19 cellular contexts compared by ENCODE assay signal in the genomic region with DNA sequence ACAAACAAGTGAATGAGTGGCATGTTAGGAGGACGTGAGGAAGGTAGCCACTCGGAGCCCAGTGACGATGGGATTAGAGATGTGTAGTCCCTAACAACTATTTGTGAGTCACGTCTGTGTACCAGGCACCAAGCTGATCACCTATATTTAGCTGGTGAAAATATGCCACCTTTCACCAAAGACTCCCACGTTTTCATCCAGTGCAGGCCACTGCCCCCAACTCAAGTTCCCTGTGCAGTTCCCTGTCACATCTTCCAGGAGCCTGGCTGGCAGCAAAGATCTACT.
DNase-seq lines count a peak whose midpoint lies in the region; ATAC-seq, FAIRE-seq and TF ChIP-seq lines count a peak whose summit lies in the region.
"Had no signal": no experiment of that assay in that cellular context is flagged by ENCODE, and none has a peak within 500 bp of the region (broad histone marks: within the 10 kb centered on the region; RNA-seq: fewer than 3 reads in every experiment).

No MANE protein-coding gene starts in this region.

- TF ChIP-seq POLR2A in sigmoid colon (IDR thresholded peaks at IDR 0.05) (no peak), right lobe of liver (IDR thresholded peaks at IDR 0.05) (no peak)

- no peak overlapping the region for H3K4me3 ChIP-seq in H7 (ENCODE audit: insufficient read depth, low read depth, low read length)
- H3K4me3 ChIP-seq in keratinocyte (ENCODE audit: control insufficient read depth in 2 of 3, extremely low read depth in 1 of 3, insufficient read depth in 2 of 3, low read depth in 1 of 3, low read length in 3 of 3) = no peak overlapping the region
- H3K4me3 ChIP-seq in osteoblast (ENCODE audit: insufficient read depth, low read length) = no peak overlapping the region
- no peak overlapping the region for H3K4me3 ChIP-seq in sigmoid colon
- H3K4me3 ChIP-seq in right lobe of liver = no peak overlapping the region
- H3K4me3 ChIP-seq: BLaER1, GM12878, GM23248 had no signal

- H3K4me1 ChIP-seq in keratinocyte (ENCODE audit: control insufficient read depth, extremely low read depth, insufficient read depth, low read length) (peaks cover 10% of the 10 kb centered on the region), osteoblast (ENCODE audit: insufficient read depth, low read length) (peaks cover 16% of the 10 kb centered on the region), sigmoid colon (peaks cover 0 to 32% (median 24%) of the 10 kb centered on the region in 4 donors), right lobe of liver (peaks cover 0 to 52% (median 16%) of the 10 kb centered on the region in 4 donors)

- H3K36me3 ChIP-seq in H7 (replicated peaks; ENCODE audit: control insufficient read depth, insufficient read depth, low read length) = no peaks in the 10 kb centered on the region
- peaks cover 0 to 17% of the 10 kb centered on the region in 2 experiments for H3K36me3 ChIP-seq in keratinocyte (ENCODE audit: control insufficient read depth in 2 of 2, extremely low read depth in 1 of 2, insufficient read depth in 2 of 2, low read length in 2 of 2)
- H3K36me3 ChIP-seq in osteoblast (ENCODE audit: insufficient read depth, low read length) = peaks cover 21% of the 10 kb centered on the region
- peaks cover 0 to 12% (median 0%) of the 10 kb centered on the region in 4 donors for H3K36me3 ChIP-seq in sigmoid colon
- H3K36me3 ChIP-seq in right lobe of liver = no peaks in the 10 kb centered on the region
- H3K36me3 ChIP-seq: BLaER1 had no signal

- no peak for TF ChIP-seq CTCF in keratinocyte (optimal IDR thresholded peaks at IDR 0.05 in 1 of 3, IDR thresholded peaks at IDR 0.05 in 1 of 3, conservative IDR thresholded peaks at IDR 0.05 in 1 of 3; ENCODE audit: extremely low read depth in 1 of 3, insufficient read depth in 2 of 3, low read length in 3 of 3)
- no peak for TF ChIP-seq CTCF in osteoblast (IDR thresholded peaks at IDR 0.05; ENCODE audit: extremely low read depth, low read depth, low read length)
- TF ChIP-seq CTCF in sigmoid colon (IDR thresholded peaks at IDR 0.05) = no peak
- no peak for TF ChIP-seq CTCF in right lobe of liver (IDR thresholded peaks at IDR 0.05)

- intact Hi-C loops in sigmoid colon (cut with DNase I) (no loop called here), right lobe of liver (cut with DNase I) (no loop called here)

- dilution Hi-C loops in keratinocyte (cut with MboI; ENCODE audit: extremely low pct_ligation_motif_present, low sequenced_read_pairs) = no loop called here

- ATAC-seq in right lobe of liver = no peak
- ATAC-seq: CD8-positive, alpha-beta T cell; GM12878 had no signal

- H4K20me1 ChIP-seq in keratinocyte (ENCODE audit: control insufficient read depth, extremely low read depth, insufficient read depth, low read length) (no peaks in the 10 kb centered on the region), osteoblast (ENCODE audit: insufficient read depth, low read length) (peaks cover 5% of the 10 kb centered on the region)
- H4K20me1 ChIP-seq: BLaER1 had no signal

- H3K9me3 ChIP-seq in keratinocyte (ENCODE audit: control insufficient read depth, low read depth, low read length) = no peaks in the 10 kb centered on the region
- H3K9me3 ChIP-seq in osteoblast (ENCODE audit: low read depth, low read length) = no peaks in the 10 kb centered on the region
- H3K9me3 ChIP-seq in sigmoid colon = no peaks in the 10 kb centered on the region
- no peaks in the 10 kb centered on the region for H3K9me3 ChIP-seq in right lobe of liver
- H3K9me3 ChIP-seq: BLaER1 had no signal

- no peaks in the 10 kb centered on the region for H3K79me2 ChIP-seq in keratinocyte (ENCODE audit: control insufficient read depth, insufficient read depth, low read length)
- peaks cover 4% of the 10 kb centered on the region for H3K79me2 ChIP-seq in osteoblast (ENCODE audit: insufficient read depth, low read length)

- H3K9me1 ChIP-seq in keratinocyte (ENCODE audit: control insufficient read depth, extremely low read depth, insufficient read depth, low read length) = peaks cover 2% of the 10 kb centered on the region

- H3K27ac ChIP-seq in keratinocyte (ENCODE audit: control insufficient read depth, insufficient read depth, low read length) (no peak overlapping the region), osteoblast (ENCODE audit: low read depth, low read length) (no peak overlapping the region), sigmoid colon (no peak overlapping the region), right lobe of liver (no peak overlapping the region)
- H3K27ac ChIP-seq: BLaER1, GM23248, HL-60 had no signal

- no peak overlapping the region for H3K4me2 ChIP-seq in keratinocyte (ENCODE audit: control insufficient read depth, extremely low read depth, insufficient read depth, low read depth, low read length)
- H3K4me2 ChIP-seq in osteoblast (ENCODE audit: insufficient read depth, low read length) = no peak overlapping the region
- H3K4me2 ChIP-seq: BLaER1 had no signal

- WGBS in sigmoid colon, 2 donors = 92 to 93% methylated on average over 5 of the region's 5 CpGs
- 63% methylated on average over 2 of the region's 5 CpGs for WGBS in right lobe of liver (ENCODE audit: insufficient coverage, low coverage, low lambda C conversion rate, missing lambda C conversion rate)

- FAIRE-seq in keratinocyte (lab: Jason Lieb, UNC) = peak; percentile 53
- FAIRE-seq: GM12878, GM19239 had no signal

- H3K27me3 ChIP-seq in H7 (ENCODE audit: control insufficient read depth, insufficient read depth, low read length) (no peaks in the 10 kb centered on the region), keratinocyte (ENCODE audit: control insufficient read depth, extremely low read depth, insufficient read depth, low read length) (no peaks in the 10 kb centered on the region), osteoblast (ENCODE audit: insufficient read depth, low read length) (no peaks in the 10 kb centered on the region), sigmoid colon (no peaks in the 10 kb centered on the region), right lobe of liver (no peaks in the 10 kb centered on the region)
- H3K27me3 ChIP-seq: BLaER1 had no signal

- no peak for TF ChIP-seq EP300 in sigmoid colon (IDR thresholded peaks at IDR 0.05)

- no peak overlapping the region for H2AFZ ChIP-seq in keratinocyte (ENCODE audit: control insufficient read depth, low read length)
- H2AFZ ChIP-seq in osteoblast (ENCODE audit: low read length) = no peak overlapping the region
- H2AFZ ChIP-seq: GM23248 had no signal

- peak; percentile 8 for DNase-seq in H7
- no peak for DNase-seq in keratinocyte (ENCODE audit: low read depth, low spot score)
- peak; percentile 21 for DNase-seq in osteoblast (ENCODE audit: insufficient read length, low spot score, missing footprints)
- peak; percentile 36 for DNase-seq in sigmoid colon
- no peak for DNase-seq in stimulated activated CD4-positive, alpha-beta T cell treated with anti-CD3 and anti-CD28 coated beads, Interleukin-2, amount 100 ng/mL, for 48 hours
- no peak for DNase-seq in DMS114 treated with DMSO at 0.1 percent for 48 hours (lab: John Stamatoyannopoulos, UW; ENCODE audit: unreplicated experiment)
- no peak for DNase-seq in right lobe of liver
- DNase-seq: 8988T; Calu3; CD8-positive, alpha-beta T cell; DMS53; DND-41; EL; GM23248; HCEC 1CT had no signal

- H3K9ac ChIP-seq in keratinocyte (ENCODE audit: control insufficient read depth, extremely low read depth, insufficient read depth, low read length) = no peak overlapping the region
- H3K9ac ChIP-seq: BLaER1, GM23248 had no signal

Comparison
In these comparisons a context has a peak if more than half of its experiments do, and no peak if none do; other contexts are left out.
1. DNase-seq: peak in H7 (single experiment), osteoblast (single experiment) and sigmoid colon (single experiment); none in keratinocyte (single experiment), stimulated activated CD4-positive, alpha-beta T cell treated with anti-CD3 and anti-CD28 coated beads, Interleukin-2, amount 100 ng/mL, for 48 hours (0 of 2), DMS114 treated with DMSO at 0.1 percent for 48 hours (single experiment) and right lobe of liver (0 of 3).